ENCODE assay signal across 9 cellular contexts in genomic region chr12:124548854-124549378, GRCh38. TPM values are rescaled to one million over a fixed set of nuclear protein-coding genes. Genes with fewer than 3 reads are reported as not detected.
A peak's percentile ranks its signal among the peaks of the same experiment; 100 is the strongest.
DNase-seq lines count a peak whose midpoint lies in the region; ATAC-seq and TF ChIP-seq lines count a peak whose summit lies in the region.
"Had no signal": no experiment of that assay in that cellular context is flagged by ENCODE, and none has a peak within 500 bp of the region (broad histone marks: within the 10 kb centered on the region; RNA-seq: fewer than 3 reads in every experiment).

No MANE protein-coding gene starts in this region.

- no peaks in the 10 kb centered on the region for H3K27me3 Mint-ChIP-seq in WTC11 (ENCODE audit: low read depth)
- peaks cover 3% of the 10 kb centered on the region for H3K27me3 Mint-ChIP-seq in activated T-helper 1 cell treated with anti-CD3 and anti-CD28 coated beads, Interleukin-12 subunit alpha, Interleukin-12 subunit beta, Interleukin-2, Interleukin-4 antibody, amounts not matched to agents 30 ng/mL and 10 ng/mL and 1 ng/mL, durations not matched to agents 14 hours and 24 hours and 36 hours (ENCODE audit: insufficient read depth)

- POLR2A ChIA-PET in WTC11 (lab: Charles Lee), result no interaction called here

- ATAC-seq in WTC11 (no peak), left cardiac atrium (peak; percentile 49 to 68), HG03039 (IDR thresholded peaks at IDR 0.05; ENCODE audit: unreplicated experiment) (no peak), GM19463 (IDR thresholded peaks at IDR 0.05; ENCODE audit: unreplicated experiment) (no peak)

- H3K4me1 Mint-ChIP-seq in WTC11, result peaks cover 74% of the 10 kb centered on the region
- peaks cover 62% of the 10 kb centered on the region for H3K4me1 Mint-ChIP-seq in activated T-helper 1 cell treated with anti-CD3 and anti-CD28 coated beads, Interleukin-12 subunit alpha, Interleukin-12 subunit beta, Interleukin-2, Interleukin-4 antibody, amounts not matched to agents 30 ng/mL and 10 ng/mL and 1 ng/mL, durations not matched to agents 14 hours and 24 hours and 36 hours (ENCODE audit: low read depth)

- H3K4me3 Mint-ChIP-seq in WTC11, result no peak overlapping the region
- no peak overlapping the region for H3K4me3 Mint-ChIP-seq in activated T-helper 1 cell treated with anti-CD3 and anti-CD28 coated beads, Interleukin-12 subunit alpha, Interleukin-12 subunit beta, Interleukin-2, Interleukin-4 antibody, amounts not matched to agents 30 ng/mL and 10 ng/mL and 1 ng/mL, durations not matched to agents 14 hours and 24 hours and 36 hours

- DNase-seq in H4 (ENCODE audit: low spot score), result peak; percentile 65
- DNase-seq in WTC11 (ENCODE audit: low spot score), result no peak
- DNase-seq in left cardiac atrium, result peak; percentile 71
- peak; percentile 33 for DNase-seq in stimulated activated CD4-positive, alpha-beta T cell treated with anti-CD3 and anti-CD28 coated beads, Interleukin-2, amount 100 ng/mL, for 4 hours (ENCODE audit: low read depth)
- no peak for DNase-seq in activated T-helper 1 cell treated with anti-CD3 and anti-CD28 coated beads, Interleukin-12 subunit alpha, Interleukin-12 subunit beta, Interleukin-2, Interleukin-4 antibody, amounts not matched to agents 30 ng/mL and 10 ng/mL and 1 ng/mL, durations not matched to agents 14 hours and 24 hours and 36 hours (ENCODE audit: low spot score)
- DNase-seq in NCI-H2227 treated with DMSO at 0.1 percent for 48 hours (lab: John Stamatoyannopoulos, UW), result no peak
- DNase-seq: activated CD8-positive, alpha-beta memory T cell treated with anti-CD3 and anti-CD28 coated beads, Interleukin-2, amount 50 U/mL, for 48 hours had no signal

- intact Hi-C loops in left cardiac atrium (cut with DNase I), result no loop called here
- intact Hi-C loops in activated T-helper 1 cell treated with anti-CD3 and anti-CD28 coated beads, Interleukin-12 subunit alpha, Interleukin-12 subunit beta, Interleukin-2, Interleukin-4 antibody, amounts not matched to agents 30 ng/mL and 10 ng/mL and 1 ng/mL, durations not matched to agents 14 hours and 24 hours and 36 hours (cut with micrococcal nuclease), result loop anchor here (5.0 kb wide), 1 partner anchor 97 kb away; no protein-coding TSS in a partner anchor

- CTCF ChIA-PET in WTC11 (lab: Charles Lee), result no interaction called here

- H3K9me3 Mint-ChIP-seq in WTC11, result peaks cover 6% of the 10 kb centered on the region; the same call in 1 of the 2 replicates
- H3K9me3 Mint-ChIP-seq in activated T-helper 1 cell treated with anti-CD3 and anti-CD28 coated beads, Interleukin-12 subunit alpha, Interleukin-12 subunit beta, Interleukin-2, Interleukin-4 antibody, amounts not matched to agents 30 ng/mL and 10 ng/mL and 1 ng/mL, durations not matched to agents 14 hours and 24 hours and 36 hours, result no peaks in the 10 kb centered on the region

- H3K36me3 Mint-ChIP-seq in WTC11, result peaks cover 3% of the 10 kb centered on the region; the same call in 1 of the 2 replicates
- H3K36me3 Mint-ChIP-seq in activated T-helper 1 cell treated with anti-CD3 and anti-CD28 coated beads, Interleukin-12 subunit alpha, Interleukin-12 subunit beta, Interleukin-2, Interleukin-4 antibody, amounts not matched to agents 30 ng/mL and 10 ng/mL and 1 ng/mL, durations not matched to agents 14 hours and 24 hours and 36 hours (ENCODE audit: low read depth), result peaks cover 6% of the 10 kb centered on the region

- no peak for TF ChIP-seq CTCF in WTC11 (IDR thresholded peaks at IDR 0.05)

- peak overlapping the region; percentile 95 for H3K27ac Mint-ChIP-seq in WTC11
- H3K27ac Mint-ChIP-seq in activated T-helper 1 cell treated with anti-CD3 and anti-CD28 coated beads, Interleukin-12 subunit alpha, Interleukin-12 subunit beta, Interleukin-2, Interleukin-4 antibody, amounts not matched to agents 30 ng/mL and 10 ng/mL and 1 ng/mL, durations not matched to agents 14 hours and 24 hours and 36 hours, result no peak overlapping the region

TF ChIP-seq in WTC11, 78 proteins besides CTCF, POLR2A, EP300 and RAD21 (continues in another document):
- TF ChIP-seq SP1 (CRISPR knock-in tag; conservative IDR thresholded peaks at IDR 0.05) (no peak), IRF1 (CRISPR knock-in tag; IDR thresholded peaks at IDR 0.05) (no peak), ELF4 (CRISPR knock-in tag; IDR thresholded peaks at IDR 0.05; ENCODE audit: low read depth) (no peak), ZNF671 (CRISPR knock-in tag; IDR thresholded peaks at IDR 0.05) (no peak), ZNF263 (CRISPR knock-in tag; IDR thresholded peaks at IDR 0.05; ENCODE audit: low read depth) (no peak), ERG (CRISPR knock-in tag; IDR thresholded peaks at IDR 0.05) (no peak), NR2C2 (CRISPR knock-in tag; IDR thresholded peaks at IDR 0.05) (no peak), ZNF532 (CRISPR knock-in tag; IDR thresholded peaks at IDR 0.05; ENCODE audit: borderline replicate concordance) (no peak), CREB1 (CRISPR knock-in tag; IDR thresholded peaks at IDR 0.05) (no peak), RORB (CRISPR knock-in tag; IDR thresholded peaks at IDR 0.05) (no peak), ZNF138 (CRISPR knock-in tag; conservative IDR thresholded peaks at IDR 0.05) (no peak), E2F5 (CRISPR knock-in tag; IDR thresholded peaks at IDR 0.05) (no peak), ZMAT4 (CRISPR knock-in tag; IDR thresholded peaks at IDR 0.05) (no peak)

RNA-seq across cellular contexts. Expression of gene NCOR2, which starts 18.5 kb away (rescaled TPM):
- total RNA-seq in H4 (2014; rRNA removed; shearing (Covaris generic)), result 17.9 and 21.5 TPM in 2 replicates
- 283 to 326 TPM (median 304 TPM) in 3 replicates for total RNA-seq in WTC11 (2021)
- 100 to 1,000 TPM; 117 to 154 TPM for total RNA-seq in left cardiac atrium
- 113 and 118 TPM in 2 replicates for total RNA-seq in activated T-helper 1 cell treated with anti-CD3 and anti-CD28 coated beads, Interleukin-12 subunit alpha, Interleukin-12 subunit beta, Interleukin-2, Interleukin-4 antibody, amounts not matched to agents 30 ng/mL and 10 ng/mL and 1 ng/mL, durations not matched to agents 14 hours and 24 hours and 36 hours

Comparison
In these comparisons a context has a peak if more than half of its experiments do, and no peak if none do; other contexts are left out.
1. DNase-seq: peak in H4 (single experiment), left cardiac atrium (single experiment) and stimulated activated CD4-positive, alpha-beta T cell treated with anti-CD3 and anti-CD28 coated beads, Interleukin-2, amount 100 ng/mL, for 4 hours (single experiment); none in WTC11 (single experiment), activated T-helper 1 cell treated with anti-CD3 and anti-CD28 coated beads, Interleukin-12 subunit alpha, Interleukin-12 subunit beta, Interleukin-2, Interleukin-4 antibody, amounts not matched to agents 30 ng/mL and 10 ng/mL and 1 ng/mL, durations not matched to agents 14 hours and 24 hours and 36 hours (single experiment) and NCI-H2227 treated with DMSO at 0.1 percent for 48 hours (single experiment).
2. ATAC-seq: peak in left cardiac atrium (2 of 2); none in WTC11 (single experiment), HG03039 (single experiment) and GM19463 (single experiment).